ENCODE assay signal across 17 cellular contexts in genomic region chr21:41972511-41973205, GRCh38. TPM values are rescaled to one million over a fixed set of nuclear protein-coding genes. Genes with fewer than 3 reads are reported as not detected.
DNase-seq lines count a peak whose midpoint lies in the region; TF ChIP-seq lines count a peak whose summit lies in the region.
"Had no signal": no experiment of that assay in that cellular context is flagged by ENCODE, and none has a peak within 500 bp of the region (broad histone marks: within the 10 kb centered on the region; RNA-seq: fewer than 3 reads in every experiment).

No MANE protein-coding gene starts in this region.

- intact Hi-C loops in esophagus muscularis mucosa (cut with DNase I) (no loop called here), posterior vena cava (cut with DNase I) (no loop called here)

- no peaks in the 10 kb centered on the region for H4K20me1 ChIP-seq in smooth muscle cell (ENCODE audit: low read depth)
- H4K20me1 ChIP-seq: BLaER1 treated with 17β-estradiol and CSF1 and Interleukin-3, amounts not matched to agents 10 nM and 100 nM had no signal

- no peak overlapping the region for H3K4me2 ChIP-seq in smooth muscle cell
- H3K4me2 ChIP-seq: A549 had no signal

- H3K27ac ChIP-seq in esophagus muscularis mucosa (replicated peaks in 1 of 4): no peak overlapping the region
- H3K27ac ChIP-seq in RWPE1: no peak overlapping the region
- no peak overlapping the region for H3K27ac ChIP-seq in smooth muscle cell (ENCODE audit: low read depth)
- H3K27ac ChIP-seq: A549, GM23248 had no signal

- no peaks in the 10 kb centered on the region for H3F3A ChIP-seq in smooth muscle cell (ENCODE audit: low read depth)

- H3K9me3 ChIP-seq in esophagus muscularis mucosa: no peaks in the 10 kb centered on the region
- no peaks in the 10 kb centered on the region for H3K9me3 ChIP-seq in smooth muscle cell (replicated peaks; ENCODE audit: low read depth)
- H3K9me3 ChIP-seq: A549 had no signal

- no peaks in the 10 kb centered on the region for H3K27me3 ChIP-seq in H7 (ENCODE audit: control insufficient read depth, insufficient read depth, low read length)
- H3K27me3 ChIP-seq in esophagus muscularis mucosa: no peaks in the 10 kb centered on the region
- H3K27me3 ChIP-seq in smooth muscle cell (ENCODE audit: low read depth): no peaks in the 10 kb centered on the region
- H3K27me3 ChIP-seq: BLaER1 treated with 17β-estradiol and CSF1 and Interleukin-3, amounts not matched to agents 10 nM and 100 nM had no signal

- 94% methylated on average over 23 of the region's 23 CpGs for WGBS in esophagus muscularis mucosa
- 90% methylated on average over 23 of the region's 23 CpGs for WGBS in smooth muscle cell (ENCODE audit: low lambda C conversion rate)

- POLR2A ChIA-PET in RWPE1 (lab: Yijun Ruan, JAX; ENCODE audit: low non-redundant PET): no interaction called here

- no peak for TF ChIP-seq POLR2A in esophagus muscularis mucosa (IDR thresholded peaks at IDR 0.05; ENCODE audit: low read depth)

- DNase-seq in activated CD8-positive, alpha-beta memory T cell treated with anti-CD3 and anti-CD28 coated beads for 24 hours: peak; percentile 40
- no peak for DNase-seq in activated CD8-positive, alpha-beta memory T cell treated with anti-CD3 and anti-CD28 coated beads, Interleukin-2, amount 50 U/mL, for 4 hours
- DNase-seq in H7: peak; percentile 33
- DNase-seq in esophagus muscularis mucosa (ENCODE audit: extremely low spot score): peak; percentile 83
- DNase-seq in posterior vena cava (ENCODE audit: low spot score): peak; percentile 45
- DNase-seq in RWPE1 (ENCODE audit: low spot score): no peak
- DNase-seq in smooth muscle cell (lab: John Stamatoyannopoulos, UW; ENCODE audit: unreplicated experiment): no peak
- DNase-seq in H4 (ENCODE audit: low spot score): no peak
- DNase-seq: CD8-positive, alpha-beta memory T cell; GM23248; KG1; NCI-H1048; NCI-H1436 treated with DMSO at 0.1 percent for 48 hours; NCI-H2029 treated with DMSO at 0.1 percent for 48 hours; NCI-H748 treated with DMSO at 0.1 percent for 48 hours had no signal

- CTCF ChIA-PET in RWPE1 (lab: Yijun Ruan, JAX): no interaction called here

- H3K4me3 ChIP-seq in H7 (ENCODE audit: insufficient read depth, low read depth, low read length) (no peak overlapping the region), esophagus muscularis mucosa (no peak overlapping the region), smooth muscle cell (no peak overlapping the region)
- H3K4me3 ChIP-seq: A549, GM23248 had no signal

- no peak overlapping the region for H3K9ac ChIP-seq in smooth muscle cell (ENCODE audit: low read depth)
- H3K9ac ChIP-seq: BLaER1 treated with 17β-estradiol and CSF1 and Interleukin-3, amounts not matched to agents 10 nM and 100 nM; GM23248 had no signal

- TF ChIP-seq CTCF in esophagus muscularis mucosa (IDR thresholded peaks at IDR 0.05) (no peak), RWPE1 (conservative IDR thresholded peaks at IDR 0.05; ENCODE audit: low read depth) (no peak), smooth muscle cell (IDR thresholded peaks at IDR 0.05; ENCODE audit: borderline replicate concordance, insufficient read depth, poor library complexity, severe bottlenecking) (no peak)

- TF ChIP-seq EP300 in esophagus muscularis mucosa (IDR thresholded peaks at IDR 0.05): no peak

- no peaks in the 10 kb centered on the region for H3K79me2 ChIP-seq in smooth muscle cell (ENCODE audit: low read depth)

- no peak overlapping the region for H2AFZ ChIP-seq in smooth muscle cell (ENCODE audit: low read depth)
- H2AFZ ChIP-seq: GM23248 had no signal

- H3K4me1 ChIP-seq in esophagus muscularis mucosa: peaks cover 0 to 6% (median 2%) of the 10 kb centered on the region in 4 donors
- H3K4me1 ChIP-seq in smooth muscle cell (ENCODE audit: low read depth): no peaks in the 10 kb centered on the region
- H3K4me1 ChIP-seq: A549 had no signal

- no peaks in the 10 kb centered on the region for H3K36me3 ChIP-seq in H7 (replicated peaks; ENCODE audit: control insufficient read depth, insufficient read depth, low read length)
- H3K36me3 ChIP-seq in esophagus muscularis mucosa: no peaks in the 10 kb centered on the region
- no peaks in the 10 kb centered on the region for H3K36me3 ChIP-seq in smooth muscle cell (ENCODE audit: low read depth)

RNA-seq across cellular contexts. Expression of gene C2CD2, which starts 18.8 kb away (rescaled TPM):
- total RNA-seq in H7 (2014; rRNA removed; shearing (Covaris generic)): 9.8 and 12.5 TPM in 2 replicates
- total RNA-seq in esophagus muscularis mucosa: 10 to 100 TPM; 11.6 to 25.3 (median 18.9) TPM
- total RNA-seq in posterior vena cava: 10 to 100 TPM; 28.0 to 43.1 TPM
- 6.1 and 6.2 TPM in 2 replicates for total RNA-seq in smooth muscle cell
- 3.4 and 4.2 TPM in 2 replicates for polyA plus RNA-seq in smooth muscle cell
- total RNA-seq in H4 (2014; rRNA removed; shearing (Covaris generic)): 15.7 and 17.2 TPM in 2 replicates

RNA-seq across cellular contexts. Expression of gene ZBTB21, which starts 37.5 kb away (rescaled TPM):
- 10.2 and 12.1 TPM in 2 replicates for total RNA-seq in H7 (2014; rRNA removed; shearing (Covaris generic))
- total RNA-seq in esophagus muscularis mucosa (10 to 100 TPM in 1 of 4 donors, 1 to 10 TPM in 3; 5.9 to 15.1 (median 9.2) TPM), posterior vena cava (10 to 100 TPM; 12.6 to 25.6 TPM), smooth muscle cell (22.5 and 24.1 TPM in 2 replicates)
- 6.2 and 8.4 TPM in 2 replicates for polyA plus RNA-seq in smooth muscle cell
- 12.8 and 16.0 TPM in 2 replicates for total RNA-seq in H4 (2014; rRNA removed; shearing (Covaris generic))

Comparison
In these comparisons a context has a peak if more than half of its experiments do, and no peak if none do; other contexts are left out.
1. DNase-seq: peak in activated CD8-positive, alpha-beta memory T cell treated with anti-CD3 and anti-CD28 coated beads for 24 hours (single experiment), H7 (single experiment), esophagus muscularis mucosa (single experiment) and posterior vena cava (single experiment); none in activated CD8-positive, alpha-beta memory T cell treated with anti-CD3 and anti-CD28 coated beads, Interleukin-2, amount 50 U/mL, for 4 hours (single experiment), RWPE1 (single experiment), smooth muscle cell (single experiment) and H4 (single experiment).